8 cellular contexts compared by ENCODE assay signal in genomic region chr9:89604463-89605180, GRCh38. TPM values are rescaled to one million over a fixed set of nuclear protein-coding genes. Genes with fewer than 3 reads are reported as not detected.
DNase-seq lines count a peak whose midpoint lies in the region; ATAC-seq and TF ChIP-seq lines count a peak whose summit lies in the region.

Gene GADD45G (plus strand): TSS chr9:89605012. CDS start chr9:89605122, 110 bp downstream.

- CTCF ChIA-PET in activated CD4-positive, alpha-beta T cell treated with anti-CD3 and anti-CD28 coated beads, Interleukin-2, amount 10 ng/mL, durations not matched to agents 7 days and 5 days (lab: Charles Lee) = interaction anchor here (0.6 to 6.8 kb wide), 5 partner anchors 9 to 497 kb away, joined by 3 to 82 read pairs (median 30); no protein-coding TSS in a partner anchor

- DNase-seq in GF-D8 (lab: John Stamatoyannopoulos, UW) = peak; percentile 48
- DNase-seq in NCI-H2227 (lab: John Stamatoyannopoulos, UW; ENCODE audit: unreplicated experiment) = peak; percentile 88
- DNase-seq in activated CD4-positive, alpha-beta T cell treated with anti-CD3 and anti-CD28 coated beads, Interleukin-2, amount 10 ng/mL, durations not matched to agents 7 days and 5 days = peak; percentile 94
- peak; percentile 92 for DNase-seq in coronary artery (ENCODE audit: low spot score)
- peak; percentile 95 to 96 for DNase-seq in left lung
- DNase-seq in stimulated activated CD4-positive, alpha-beta T cell treated with anti-CD3 and anti-CD28 coated beads, Interleukin-1b, Interleukin-23, amount 100 ng/mL, for 48 hours = peak; percentile 87
- no peak for DNase-seq in OCI-M2 (lab: John Stamatoyannopoulos, UW; ENCODE audit: unreplicated experiment)

- H3K36me3 Mint-ChIP-seq in activated CD4-positive, alpha-beta T cell treated with anti-CD3 and anti-CD28 coated beads, Interleukin-2, amount 10 ng/mL, durations not matched to agents 7 days and 5 days (ENCODE audit: low read depth) = peaks cover 6% of the 10 kb centered on the region

- peaks cover 33% of the 10 kb centered on the region for H3K4me1 Mint-ChIP-seq in activated CD4-positive, alpha-beta T cell treated with anti-CD3 and anti-CD28 coated beads, Interleukin-2, amount 10 ng/mL, durations not matched to agents 7 days and 5 days

- H3K27ac ChIP-seq in coronary artery (peak within 1 kb of the TSS; percentile 97 to 99), left lung (peak within 1 kb of the TSS; percentile 85 to 94)

- H3K27ac Mint-ChIP-seq in activated CD4-positive, alpha-beta T cell treated with anti-CD3 and anti-CD28 coated beads, Interleukin-2, amount 10 ng/mL, durations not matched to agents 7 days and 5 days = peak within 1 kb of the TSS; percentile 89

- TF ChIP-seq CTCF in coronary artery (IDR thresholded peaks at IDR 0.05) (no peak), left lung (IDR thresholded peaks at IDR 0.05) (no peak)

- ATAC-seq in HG02981 (IDR thresholded peaks at IDR 0.05; ENCODE audit: unreplicated experiment) = peak; percentile 64
- peak; percentile 63 for ATAC-seq in left lung

- no peaks in the 10 kb centered on the region for H3K9me3 Mint-ChIP-seq in activated CD4-positive, alpha-beta T cell treated with anti-CD3 and anti-CD28 coated beads, Interleukin-2, amount 10 ng/mL, durations not matched to agents 7 days and 5 days

- H3K9me3 ChIP-seq in left lung = no peaks in the 10 kb centered on the region

- H3K27me3 Mint-ChIP-seq in activated CD4-positive, alpha-beta T cell treated with anti-CD3 and anti-CD28 coated beads, Interleukin-2, amount 10 ng/mL, durations not matched to agents 7 days and 5 days = peaks cover 50% of the 10 kb centered on the region

- H3K27me3 ChIP-seq in left lung = peaks cover 0 to 16% of the 10 kb centered on the region in 2 donors

- intact Hi-C loops in left lung (cut with DNase I) = loop anchor here in 1 of 2 donors (5.0 kb wide), 1 partner anchor 318 kb away; no protein-coding TSS in a partner anchor

- H3K4me1 ChIP-seq in left lung = peaks cover 21 to 48% of the 10 kb centered on the region in 2 donors

- H3K4me3 Mint-ChIP-seq in activated CD4-positive, alpha-beta T cell treated with anti-CD3 and anti-CD28 coated beads, Interleukin-2, amount 10 ng/mL, durations not matched to agents 7 days and 5 days = peak within 1 kb of the TSS; percentile 76

- H3K4me3 ChIP-seq in coronary artery = peak within 1 kb of the TSS; percentile 95
- peak within 1 kb of the TSS; percentile 61 to 76 for H3K4me3 ChIP-seq in left lung

- POLR2A ChIA-PET in activated CD4-positive, alpha-beta T cell treated with anti-CD3 and anti-CD28 coated beads, Interleukin-2, amount 10 ng/mL, durations not matched to agents 7 days and 5 days (lab: Charles Lee) = interaction anchor here (0.6 to 2.1 kb wide), 3 partner anchors 53 to 320 kb away, joined by 3 to 16 read pairs (median 3); no protein-coding TSS in a partner anchor

- H3K36me3 ChIP-seq in left lung = no peaks in the 10 kb centered on the region

RNA-seq across cellular contexts. Expression of gene GADD45G, which starts in this region (rescaled TPM):
- total RNA-seq in activated CD4-positive, alpha-beta T cell treated with anti-CD3 and anti-CD28 coated beads, Interleukin-2, amount 10 ng/mL, durations not matched to agents 7 days and 5 days = 1 to 10 TPM; 5.2 to 6.2 TPM
- 10 to 100 TPM; 11.2 to 12.6 TPM for total RNA-seq in left lung
